ENCODE assay signal across 1 cellular context in the genomic region with DNA sequence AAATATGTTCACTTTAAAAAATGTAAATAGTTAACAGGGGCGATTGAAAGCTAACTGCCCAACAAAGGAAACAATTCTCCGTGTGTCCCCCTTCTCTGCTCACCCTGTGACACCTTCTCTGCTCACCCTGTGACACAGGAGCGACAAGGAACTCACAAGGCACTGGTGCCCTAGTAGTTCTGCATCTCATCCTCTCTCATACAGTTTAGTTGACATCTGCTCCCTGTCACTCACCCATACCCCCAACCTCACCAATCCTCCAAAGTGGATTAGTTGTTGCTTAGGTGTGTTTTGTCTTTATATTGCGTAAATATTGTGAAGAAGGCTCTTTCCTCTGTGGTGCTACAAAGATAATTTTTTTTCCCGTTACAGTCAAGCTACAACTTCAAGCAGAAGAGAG.
TF ChIP-seq lines count a peak whose summit lies in the region.

No MANE protein-coding gene starts in this region.

TF ChIP-seq in WTC11, 78 proteins besides CTCF, POLR2A, EP300 and RAD21 (continued from another document):
- TF ChIP-seq, protein P1, sequence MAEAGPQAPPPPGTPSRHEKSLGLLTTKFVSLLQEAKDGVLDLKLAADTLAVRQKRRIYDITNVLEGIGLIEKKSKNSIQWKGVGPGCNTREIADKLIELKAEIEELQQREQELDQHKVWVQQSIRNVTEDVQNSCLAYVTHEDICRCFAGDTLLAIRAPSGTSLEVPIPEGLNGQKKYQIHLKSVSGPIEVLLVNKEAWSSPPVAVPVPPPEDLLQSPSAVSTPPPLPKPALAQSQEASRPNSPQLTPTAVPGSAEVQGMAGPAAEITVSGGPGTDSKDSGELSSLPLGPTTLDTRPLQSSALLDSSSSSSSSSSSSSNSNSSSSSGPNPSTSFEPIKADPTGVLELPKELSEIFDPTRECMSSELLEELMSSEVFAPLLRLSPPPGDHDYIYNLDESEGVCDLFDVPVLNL (CRISPR knock-in tag; IDR thresholded peaks at IDR 0.05; ENCODE audit: borderline replicate concordance, low read depth), result no peak
- TF ChIP-seq ELF4 (CRISPR knock-in tag; IDR thresholded peaks at IDR 0.05; ENCODE audit: low read depth) (no peak), ZNF263 (CRISPR knock-in tag; IDR thresholded peaks at IDR 0.05; ENCODE audit: low read depth) (no peak), SP1 (CRISPR knock-in tag; conservative IDR thresholded peaks at IDR 0.05) (no peak), ZNF219 (CRISPR knock-in tag; IDR thresholded peaks at IDR 0.05; ENCODE audit: borderline replicate concordance) (no peak), NR2C2 (CRISPR knock-in tag; IDR thresholded peaks at IDR 0.05) (no peak), HMGA2 (CRISPR knock-in tag; IDR thresholded peaks at IDR 0.05) (no peak), RELA (CRISPR knock-in tag; IDR thresholded peaks at IDR 0.05; ENCODE audit: borderline replicate concordance) (no peak), ZNF423 (CRISPR knock-in tag; IDR thresholded peaks at IDR 0.05) (no peak)
